Comparison of ENCODE assay signal across 8 cellular contexts in the genomic region with DNA sequence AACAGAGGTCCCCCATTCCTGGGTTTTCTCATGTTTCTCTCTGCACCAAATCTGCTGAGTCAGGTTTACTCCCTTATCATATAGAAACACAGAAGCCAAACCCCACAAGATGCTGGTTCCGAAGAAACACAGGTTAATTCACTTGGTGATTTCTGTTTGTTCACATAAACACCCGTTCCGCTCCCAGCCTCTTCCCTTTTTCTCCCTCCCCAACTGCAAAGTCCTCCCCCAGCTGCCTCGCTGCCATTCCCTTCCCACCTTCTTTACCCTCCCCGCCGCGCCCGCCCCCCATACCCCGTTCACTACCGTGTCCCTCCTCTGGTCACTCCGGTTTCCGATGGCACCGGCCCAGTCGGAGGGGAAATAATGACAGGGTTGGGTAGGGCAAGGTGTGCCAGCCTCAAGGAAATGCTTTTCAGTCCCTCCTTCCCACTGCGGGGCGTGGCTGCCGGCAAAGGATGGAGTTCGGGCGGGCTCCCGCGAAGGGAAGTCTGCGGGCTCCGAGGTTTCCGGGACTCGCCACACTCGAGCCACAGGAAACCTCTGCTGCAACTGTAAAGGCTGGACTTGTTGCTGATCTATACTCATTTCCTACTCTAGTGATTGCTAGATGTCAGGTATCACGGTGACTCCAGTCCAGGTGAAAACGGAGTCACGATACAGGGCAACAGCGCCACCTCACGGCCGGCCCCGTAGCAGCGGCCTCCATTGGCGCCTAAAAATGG. TPM values are rescaled to one million over a fixed set of nuclear protein-coding genes. Genes with fewer than 3 reads are reported as not detected.
DNase-seq lines count a peak whose midpoint lies in the region; ATAC-seq lines count a peak whose summit lies in the region.

A gene with protein sequence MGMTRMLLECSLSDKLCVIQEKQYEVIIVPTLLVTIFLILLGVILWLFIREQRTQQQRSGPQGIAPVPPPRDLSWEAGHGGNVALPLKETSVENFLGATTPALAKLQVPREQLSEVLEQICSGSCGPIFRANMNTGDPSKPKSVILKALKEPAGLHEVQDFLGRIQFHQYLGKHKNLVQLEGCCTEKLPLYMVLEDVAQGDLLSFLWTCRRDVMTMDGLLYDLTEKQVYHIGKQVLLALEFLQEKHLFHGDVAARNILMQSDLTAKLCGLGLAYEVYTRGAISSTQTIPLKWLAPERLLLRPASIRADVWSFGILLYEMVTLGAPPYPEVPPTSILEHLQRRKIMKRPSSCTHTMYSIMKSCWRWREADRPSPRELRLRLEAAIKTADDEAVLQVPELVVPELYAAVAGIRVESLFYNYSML (minus strand): TSS at position 393 of the 725 bp plus-strand sequence. CDS start 39,434 bp downstream, outside the sequence.

- DNase-seq in NCI-H2196 (lab: John Stamatoyannopoulos, UW; ENCODE audit: unreplicated experiment) (peak; percentile 75), lung microvascular endothelial cell (ENCODE audit: low read depth in 2 of 2) (peak; percentile 65 to 76), pons (ENCODE audit: low spot score) (no peak)
- DNase-seq in activated CD4-positive, alpha-beta T cell treated with anti-CD3 and anti-CD28 coated beads, Interleukin-2, amount 50 U/mL, for 24 hours (ENCODE audit: low read depth in 1 of 2, low spot score in 1 of 2): peak; percentile 17 to 39
- peak in 2 of 3 donors; percentile 19 to 60 for DNase-seq in stimulated activated CD4-positive, alpha-beta T cell treated with anti-CD3 and anti-CD28 coated beads, TNF-alpha, amount 100 ng/mL, for 1 hour (ENCODE audit: low read depth in 3 of 3, low spot score in 1 of 3)

- peak within 1 kb of the TSS; percentile 83; the same call in 1 of the 2 replicates for H3K9ac ChIP-seq in ES-I3 (ENCODE audit: low read depth, low read length)
- H3K9ac ChIP-seq in duodenal mucosa (ENCODE audit: low read depth in 1 of 2, low read length in 2 of 2): peak within 1 kb of the TSS; percentile 54 to 67

- H3K4me3 ChIP-seq in duodenal mucosa (ENCODE audit: low read depth in 1 of 2, low read length in 2 of 2): peak within 1 kb of the TSS; percentile 70 to 72

- H3K9me3 ChIP-seq in ES-I3 (ENCODE audit: control insufficient read depth, insufficient read depth, low read length) (no peaks in the 10 kb centered on the region), duodenal mucosa (ENCODE audit: control insufficient read depth in 1 of 2, low read length in 2 of 2) (no peaks in the 10 kb centered on the region)

- H3K36me3 ChIP-seq in ES-I3 (ENCODE audit: insufficient read depth, low read length) (no peaks in the 10 kb centered on the region; the same call in 1 of the 2 replicates), duodenal mucosa (ENCODE audit: control insufficient read depth in 1 of 2, insufficient read depth in 2 of 2, low read length in 2 of 2) (no peaks in the 10 kb centered on the region)

- H3K27ac ChIP-seq in duodenal mucosa (ENCODE audit: low read depth, low read length): peak within 1 kb of the TSS; percentile 76

- H3K27me3 ChIP-seq in duodenal mucosa (ENCODE audit: control insufficient read depth in 1 of 2, insufficient read depth in 2 of 2, low read length in 2 of 2): peaks cover 0 to 6% of the 10 kb centered on the region in 2 donors

- peak; percentile 52 for ATAC-seq in HG02763 (IDR thresholded peaks at IDR 0.05; ENCODE audit: unreplicated experiment)

- H3K4me1 ChIP-seq in ES-I3 (ENCODE audit: insufficient read depth, low read length): peaks cover 4% of the 10 kb centered on the region; the same call in 1 of the 2 replicates
- peaks cover 4 to 23% of the 10 kb centered on the region in 2 donors for H3K4me1 ChIP-seq in duodenal mucosa (ENCODE audit: control insufficient read depth in 1 of 2, insufficient read depth in 2 of 2, low read length in 2 of 2)

RNA-seq across cellular contexts. Expression of the gene that starts here (rescaled TPM):
- 4.2 and 8.1 TPM in 2 replicates for total RNA-seq in lung microvascular endothelial cell
